Comparison of ENCODE assay signal across 10 cellular contexts in genomic region chr20:36856196-36856595, GRCh38. TPM values are rescaled to one million over a fixed set of nuclear protein-coding genes. Genes with fewer than 3 reads are reported as not detected.
DNase-seq lines count a peak whose midpoint lies in the region; ATAC-seq, FAIRE-seq and TF ChIP-seq lines count a peak whose summit lies in the region.
"Had no signal": no experiment of that assay in that cellular context is flagged by ENCODE, and none has a peak within 500 bp of the region (broad histone marks: within the 10 kb centered on the region; RNA-seq: fewer than 3 reads in every experiment).

No MANE protein-coding gene starts in this region.

- H3K4me3 ChIP-seq in H1 (ENCODE audit: extremely low read depth in 1 of 4, insufficient read depth in 2 of 4, low read depth in 3 of 4, low read length in 4 of 4), result no peak overlapping the region
- no peak overlapping the region for H3K4me3 ChIP-seq in neural progenitor cell

- no peaks in the 10 kb centered on the region; a peak in 1 of 4 replicates for H3K9me3 ChIP-seq in H1 (ENCODE audit: insufficient read depth in 2 of 2, low read depth in 1 of 2, low read length in 1 of 2)
- no peaks in the 10 kb centered on the region for H3K9me3 ChIP-seq in neural progenitor cell (ENCODE audit: low read depth)

- H3K4ac ChIP-seq in H1 (replicated peaks; ENCODE audit: insufficient read length, low read depth, low read length), result no peak overlapping the region

- no peak overlapping the region for H3K56ac ChIP-seq in H1 (replicated peaks; ENCODE audit: insufficient read length, low read depth, low read length)

- WGBS in H1 (ENCODE audit: extremely low coverage in 1 of 2, insufficient coverage in 1 of 2, insufficient read length in 1 of 2, insufficient replicate concordance in 2 of 2, low coverage in 1 of 2, low lambda C conversion rate in 2 of 2, missing lambda C conversion rate in 1 of 2), 2 experiments, result 97% methylated on average over 3 of the region's 3 CpGs; no CpG with 5 or more reads in 1 of the 2 experiments

- FAIRE-seq in H1 (lab: Jason Lieb, UNC), result no peak

- TF ChIP-seq CTCF in H1 (IDR thresholded peaks at IDR 0.05; ENCODE audit: control extremely low read depth in 1 of 3, insufficient read depth in 1 of 3, low read depth in 1 of 3, low read length in 3 of 3) (no peak), neural progenitor cell (IDR thresholded peaks at IDR 0.05) (no peak), GM13977 (IDR thresholded peaks at IDR 0.05; ENCODE audit: extremely low read depth, insufficient read depth, missing control alignments) (no peak)

- H2AFZ ChIP-seq in H1 (ENCODE audit: low read length) (no peak overlapping the region), neural progenitor cell (replicated peaks) (no peak overlapping the region)

- TF ChIP-seq EP300 in H1 (IDR thresholded peaks at IDR 0.05; ENCODE audit: borderline replicate concordance in 1 of 2, low read depth in 2 of 2, low read length in 2 of 2), result no peak

- no peak overlapping the region for H4K91ac ChIP-seq in H1 (replicated peaks; ENCODE audit: insufficient read length, low read length)

- H3K18ac ChIP-seq in H1 (ENCODE audit: extremely low read depth, low read length), result no peak overlapping the region

- H3K36me3 Mint-ChIP-seq in neural progenitor cell, result peaks cover 17% of the 10 kb centered on the region
- H3K36me3 Mint-ChIP-seq: T-cell had no signal

- POLR2A ChIA-PET in H1 (lab: Charles Lee; ENCODE audit: partially characterized antibody), result interaction anchor here (0.9 to 7.9 kb wide), 5 partner anchors 10 to 40 kb away, joined by 3 to 54 read pairs (median 5); no protein-coding TSS in a partner anchor

- no peak for TF ChIP-seq POLR2A in H1 (IDR thresholded peaks at IDR 0.05; ENCODE audit: control extremely low read depth in 1 of 2, low read depth in 2 of 2, low read length in 2 of 2)

- CTCF ChIA-PET in H1 (lab: Charles Lee; ENCODE audit: partially characterized antibody), result interaction anchor here (0.9 to 4.0 kb wide), 11 partner anchors 7 to 456 kb away, joined by 3 to 17 read pairs (median 7); a partner anchor contains a TSS

- in situ Hi-C loops in GM13977 (cut with MboI; ENCODE audit: low pct_unique_long_range_greater_than_20kb, low sequenced_read_pairs, unreplicated experiment), result no loop called here

- ATAC-seq in HG03280 (IDR thresholded peaks at IDR 0.05; ENCODE audit: unreplicated experiment), result no peak

- peaks cover 4% of the 10 kb centered on the region for H3K9me3 Mint-ChIP-seq in neural progenitor cell
- H3K9me3 Mint-ChIP-seq: T-cell had no signal

- H3K79me2 ChIP-seq in H1 (ENCODE audit: control insufficient read depth in 1 of 2, insufficient read depth in 2 of 2, low read length in 2 of 2) (peaks cover 0 to 48% of the 10 kb centered on the region in 2 experiments; a peak in 2 of 4 replicates), neural progenitor cell (ENCODE audit: low read depth) (peaks cover 92% of the 10 kb centered on the region)

- peaks cover 0 to 15% (median 11%) of the 10 kb centered on the region in 4 experiments; a peak in 5 of 7 replicates for H3K4me1 ChIP-seq in H1 (replicated peaks in 1 of 4; ENCODE audit: control insufficient read depth in 3 of 4, insufficient read depth in 4 of 4, low read length in 3 of 4)
- peaks cover 4% of the 10 kb centered on the region for H3K4me1 ChIP-seq in neural progenitor cell

- H2BK120ac ChIP-seq in H1 (replicated peaks; ENCODE audit: low read depth, low read length), result no peak overlapping the region

- H3K9ac ChIP-seq in H1 (replicated peaks in 1 of 4; ENCODE audit: extremely low read depth in 1 of 4, low read depth in 3 of 4, low read length in 3 of 4), result no peak overlapping the region; a peak in 1 of 7 replicates
- H3K9ac ChIP-seq in neural progenitor cell, result no peak overlapping the region

- 0 out of 2 replicates have a peak overlapping the region, but pooled peaks have one; percentile 9 for H2AK5ac ChIP-seq in H1 (ENCODE audit: low read depth, low read length)

- H4K20me1 ChIP-seq in H1 (replicated peaks in 1 of 2; ENCODE audit: control insufficient read depth in 1 of 2, insufficient read depth in 2 of 2, low read length in 2 of 2) (peaks cover 12 to 29% of the 10 kb centered on the region in 2 experiments), neural progenitor cell (ENCODE audit: low read depth) (peaks cover 77% of the 10 kb centered on the region)

- no peak overlapping the region; the same call in 1 of the 2 replicates for H2BK15ac ChIP-seq in H1 (ENCODE audit: low read length)

- H4K8ac ChIP-seq in H1 (ENCODE audit: extremely low read depth, insufficient read depth, low read length), result no peak overlapping the region

- H2BK12ac ChIP-seq in H1 (ENCODE audit: low read depth, low read length), result 0 out of 2 replicates have a peak overlapping the region, but pooled peaks have one; percentile 7

- peaks cover 30% of the 10 kb centered on the region for H3K4me1 Mint-ChIP-seq in neural progenitor cell

- H3K27ac ChIP-seq in H1 (ENCODE audit: low read depth, low read length) (no peak overlapping the region), neural progenitor cell (no peak overlapping the region)

- H2BK20ac ChIP-seq in H1 (ENCODE audit: low read length), result no peak overlapping the region

- H4K5ac ChIP-seq in H1 (ENCODE audit: insufficient read length, low read depth, low read length), result no peak overlapping the region

- H3K14ac ChIP-seq in H1 (ENCODE audit: insufficient read length), result no peak overlapping the region

- no peak overlapping the region; the same call in 1 of the 2 replicates for H2BK5ac ChIP-seq in H1 (ENCODE audit: low read depth, low read length)

- peaks cover 26% of the 10 kb centered on the region for H3K79me1 ChIP-seq in H1 (ENCODE audit: low read depth, low read length)

- H3K27me3 ChIP-seq in H1 (replicated peaks in 1 of 4; ENCODE audit: control insufficient read depth in 3 of 4, extremely low read depth in 1 of 4, insufficient read depth in 3 of 4, low read length in 3 of 4) (no peaks in the 10 kb centered on the region), neural progenitor cell (no peaks in the 10 kb centered on the region)

- peaks cover 0 to 6% (median 0%) of the 10 kb centered on the region in 4 experiments; a peak in 1 of 8 replicates for H3K36me3 ChIP-seq in H1 (ENCODE audit: control insufficient read depth in 2 of 4, insufficient read depth in 4 of 4, low read length in 3 of 4)
- no peaks in the 10 kb centered on the region for H3K36me3 ChIP-seq in neural progenitor cell

- DNase-seq in A172 (ENCODE audit: low spot score) (peak; percentile 86), M059J (ENCODE audit: low read depth) (peak; percentile 98), H1 (ENCODE audit: low read depth in 1 of 2, low spot score in 2 of 2) (no peak), neural progenitor cell (ENCODE audit: low spot score) (no peak), GM13977 (ENCODE audit: low spot score) (no peak), SIG-M5 (lab: John Stamatoyannopoulos, UW) (no peak), KG1 (lab: John Stamatoyannopoulos, UW) (no peak)
- DNase-seq: NCI-H2081 had no signal

- H3K27me3 Mint-ChIP-seq in neural progenitor cell (ENCODE audit: insufficient read depth, low read depth), result peaks cover 6% of the 10 kb centered on the region

- H3K23me2 ChIP-seq in H1 (ENCODE audit: low read depth, low read length), result no peaks in the 10 kb centered on the region; the same call in 1 of the 2 replicates

- no peaks in the 10 kb centered on the region for H3F3A ChIP-seq in neural progenitor cell (ENCODE audit: low read depth)

- H3K23ac ChIP-seq in H1 (ENCODE audit: insufficient read length), result no peak overlapping the region

- TF ChIP-seq RAD21 in H1 (IDR thresholded peaks at IDR 0.05 in 1 of 2, conservative IDR thresholded peaks at IDR 0.05 in 1 of 2; ENCODE audit: low read depth in 2 of 2, low read length in 2 of 2), result no peak

- H3K27ac Mint-ChIP-seq in neural progenitor cell, result peak overlapping the region; percentile 69

- no peak overlapping the region for H3K4me3 Mint-ChIP-seq in neural progenitor cell

- no peak overlapping the region for H3K4me2 ChIP-seq in H1 (ENCODE audit: insufficient read depth in 1 of 2, low read depth in 2 of 2, low read length in 2 of 2)
- H3K4me2 ChIP-seq in neural progenitor cell, result no peak overlapping the region

TF ChIP-seq in H1, 55 proteins besides CTCF, POLR2A, EP300 and RAD21:
- no peak for TF ChIP-seq TCF12 (IDR thresholded peaks at IDR 0.05; ENCODE audit: low read depth, low read length)
- TF ChIP-seq EZH2 (IDR thresholded peaks at IDR 0.05; ENCODE audit: low read depth, low read length, severe bottlenecking), result no peak
- no peak for TF ChIP-seq GTF2F1 (IDR thresholded peaks at IDR 0.05; ENCODE audit: borderline replicate concordance, low read depth, low read length)

RNA-seq across cellular contexts. Expression of gene TLDC2, which starts 19.7 kb away (rescaled TPM):
- total RNA-seq in A172 (2014; rRNA removed; shearing (Covaris generic)), result not detected in 2 replicates
- total RNA-seq in M059J (2014; rRNA removed; shearing (Covaris generic)), result not detected in 2 replicates
- total RNA-seq in H1 (2021; fragmentation: NEBNext Ultra II Directional; extraction: Animal tissue kit (Norgen Biotek cat#: 25700)), result 0.23 and 0.34 TPM in 2 replicates
- polyA plus RNA-seq in H1 (2011; rRNA removed), result 0.20 and 0.29 TPM in 2 replicates
- polyA plus RNA-seq in H1 (2011; cell fraction: cytosol; rRNA removed), result 0.25 TPM
- 0.17 TPM for polyA plus RNA-seq in H1 (2011; cell fraction: nucleus; rRNA removed)
- 0.42 to 0.85 TPM (median 0.63 TPM) in 4 replicates for polyA plus RNA-seq in H1 (2012, experiment 1 of 2)
- 0.37 TPM for polyA plus RNA-seq in H1 (2012, experiment 2 of 2)
- polyA plus RNA-seq in H1 (2013, experiment 1 of 2), result 0.06 TPM
- 0.13 TPM for polyA plus RNA-seq in H1 (2013, experiment 2 of 2)
- 0.20 TPM in 1 of 2 replicates, not detected in the other for polyA minus RNA-seq in H1 (2011; rRNA and poly(A)+ RNA removed)
- not detected for polyA minus RNA-seq in H1 (2011; cell fraction: cytosol; rRNA and poly(A)+ RNA removed)
- polyA minus RNA-seq in H1 (2011; cell fraction: nucleus; rRNA and poly(A)+ RNA removed), result 0.60 TPM
- 2.4 and 3.8 TPM in 2 replicates for total RNA-seq in neural progenitor cell (ENCODE audit: low replicate concordance)

Comparison
In these comparisons a context has a peak if more than half of its experiments do, and no peak if none do; other contexts are left out.
1. DNase-seq: peak in A172 (single experiment) and M059J (single experiment); none in H1 (0 of 2), neural progenitor cell (single experiment), GM13977 (single experiment), SIG-M5 (single experiment) and KG1 (single experiment).